Comparison of ENCODE assay signal across 34 cellular contexts in genomic region chr19:54889566-54889965, GRCh38. TPM values are rescaled to one million over a fixed set of nuclear protein-coding genes. Genes with fewer than 3 reads are reported as not detected.
"Had no signal": no experiment of that assay in that cellular context is flagged by ENCODE, and none has a peak within 500 bp of the region (broad histone marks: within the 10 kb centered on the region; RNA-seq: fewer than 3 reads in every experiment).

No MANE protein-coding gene starts in this region.

- H3K4me1 ChIP-seq: SJSA1 had no signal

- DNase-seq: activated B cell treated with CpG ODN at 0.5 μM for 24 hours; activated CD4-positive, alpha-beta memory T cell treated with anti-CD3 and anti-CD28 coated beads for 36 hours; activated CD4-positive, alpha-beta T cell treated with anti-CD3 and anti-CD28 coated beads for 4 hours; activated CD4-positive, alpha-beta T cell treated with anti-CD3 and anti-CD28 coated beads, Interleukin-2, amount 50 U/mL, for 1 hour; activated CD4-positive, CD25-positive, alpha-beta regulatory T cell treated with anti-CD3 and anti-CD28 coated beads, Interleukin-2, amount 50 U/mL, for 72 hours; activated CD8-positive, alpha-beta memory T cell treated with anti-CD3 and anti-CD28 coated beads for 24 hours; activated CD8-positive, alpha-beta memory T cell treated with anti-CD3 and anti-CD28 coated beads, Interleukin-2, amount 10 ng/mL, durations not matched to agents 7 days and 5 days; activated CD8-positive, alpha-beta memory T cell treated with anti-CD3 and anti-CD28 coated beads, Interleukin-2, amount 50 U/mL, for 48 hours; activated effector memory CD4-positive, alpha-beta T cell treated with Interleukin-2 at 50 U/mL for 16 hours; activated naive CD4-positive, alpha-beta T cell treated with anti-CD3 and anti-CD28 coated beads, Interleukin-2, amount 50 U/mL, for 16 hours; activated naive CD8-positive, alpha-beta T cell treated with anti-CD3 and anti-CD28 coated beads for 36 hours; activated T-cell treated with anti-CD3 and anti-CD28 coated beads, Interleukin-2, amount 50 U/mL, for 48 hours; amniotic stem cell; brain microvascular endothelial cell; central memory CD4-positive, alpha-beta T cell; NCI-H1105; NCI-H1436; NCI-H1694; NCI-H1930; NCI-H2081 treated with DMSO at 0.1 percent for 48 hours; NCI-H226; NCI-H446 treated with DMSO at 0.1 percent for 48 hours; NCI-H524; SHP77 treated with DMSO at 0.1 percent for 48 hours; SK-N-SH; T-cell; T-helper 17 cell; T-helper 9 cell had no signal

- H3K27ac ChIP-seq: brain microvascular endothelial cell, KMS-11, SJSA1, VCaP had no signal

- H3K9ac ChIP-seq: KMS-11, SK-N-SH had no signal

- H3K9me3 ChIP-seq: SJSA1, SK-N-SH had no signal

- H3K4me3 ChIP-seq: SJSA1 had no signal

- H3K36me3 ChIP-seq: brain microvascular endothelial cell, SJSA1 had no signal

- H3K4me2 ChIP-seq: KMS-11, SK-N-SH had no signal

- H3K27me3 ChIP-seq: brain microvascular endothelial cell, SJSA1 had no signal

RNA-seq across cellular contexts. Expression of gene FCAR, which starts 15.5 kb away (rescaled TPM):
- total RNA-seq: activated CD4-positive, alpha-beta memory T cell treated with anti-CD3 and anti-CD28 coated beads for 36 hours; activated CD8-positive, alpha-beta memory T cell treated with anti-CD3 and anti-CD28 coated beads, Interleukin-2, amount 10 ng/mL, durations not matched to agents 7 days and 5 days; activated naive CD8-positive, alpha-beta T cell treated with anti-CD3 and anti-CD28 coated beads for 36 hours; LHCN-M2; RPMI7951; SJSA1 had no signal
- polyA plus RNA-seq: aorta, SK-N-SH had no signal

RNA-seq across cellular contexts. Expression of gene NCR1, which starts 16.4 kb away (rescaled TPM):
- total RNA-seq: activated B cell treated with CpG ODN at 0.5 μM for 24 hours; activated CD4-positive, alpha-beta memory T cell treated with anti-CD3 and anti-CD28 coated beads for 36 hours; LHCN-M2; RPMI7951; SJSA1; T-helper 17 cell had no signal
- polyA plus RNA-seq: aorta, SK-N-SH had no signal

RNA-seq across cellular contexts. Expression of gene KIR3DL2, which starts 39.3 kb away (rescaled TPM):
- total RNA-seq: activated B cell treated with CpG ODN at 0.5 μM for 24 hours, aorta, LHCN-M2, RPMI7951, SJSA1 had no signal
- polyA plus RNA-seq: SK-N-SH had no signal

RNA-seq across cellular contexts. Expression of gene KIR2DS4, which starts 57.1 kb away (rescaled TPM):
- total RNA-seq: activated B cell treated with CpG ODN at 0.5 μM for 24 hours; activated CD4-positive, alpha-beta memory T cell treated with anti-CD3 and anti-CD28 coated beads for 36 hours; aorta; LHCN-M2; RPMI7951; SJSA1; T-helper 17 cell had no signal
- polyA plus RNA-seq: aorta, SK-N-SH had no signal

RNA-seq across cellular contexts. Expression of gene NLRP7, which starts 57.8 kb away (rescaled TPM):
- total RNA-seq: activated CD4-positive, alpha-beta memory T cell treated with anti-CD3 and anti-CD28 coated beads for 36 hours; activated CD8-positive, alpha-beta memory T cell treated with anti-CD3 and anti-CD28 coated beads, Interleukin-2, amount 10 ng/mL, durations not matched to agents 7 days and 5 days; activated naive CD8-positive, alpha-beta T cell treated with anti-CD3 and anti-CD28 coated beads for 36 hours; aorta; LHCN-M2; RPMI7951; SJSA1; T-cell; T-helper 17 cell had no signal
- polyA plus RNA-seq: aorta, SK-N-SH had no signal
